In genomic region chr1:75203415-75204277, GRCh38 we compare ENCODE assay signal across 8 cellular contexts.
DNase-seq lines count a peak whose midpoint lies in the region; ATAC-seq and TF ChIP-seq lines count a peak whose summit lies in the region.

No MANE protein-coding gene starts in this region.

- H4K20me1 ChIP-seq in DND-41 (ENCODE audit: insufficient read depth, low read length), result no peaks in the 10 kb centered on the region

- H3K4me3 ChIP-seq in DND-41 (ENCODE audit: low read depth in 1 of 2, low read length in 2 of 2), result no peak overlapping the region

- H2AFZ ChIP-seq in DND-41 (ENCODE audit: low read depth, low read length), result no peak overlapping the region; the same call in 1 of the 2 replicates

- TF ChIP-seq CTCF in DND-41 (IDR thresholded peaks at IDR 0.05; ENCODE audit: borderline replicate concordance, extremely low read depth, low read length, poor library complexity, severe bottlenecking), result peak; percentile 79
- TF ChIP-seq CTCF in mesothelial cell of epicardium (IDR thresholded peaks at IDR 0.05; ENCODE audit: unreplicated experiment), result peak; percentile 53

- no peaks in the 10 kb centered on the region for H3K9me3 ChIP-seq in DND-41 (ENCODE audit: insufficient read depth, low read length, severe bottlenecking)

- no peaks in the 10 kb centered on the region for H3K4me1 ChIP-seq in DND-41 (ENCODE audit: insufficient read depth, low read length)

- DNase-seq in DND-41, result peak; percentile 5
- DNase-seq in NCI-H748 treated with DMSO at 0.1 percent for 48 hours (lab: John Stamatoyannopoulos, UW), result peak; percentile 49
- peak; percentile 65 for DNase-seq in dermis blood vessel endothelial cell
- no peak for DNase-seq in mesothelial cell of epicardium (ENCODE audit: low spot score in 2 of 2, unreplicated experiment in 2 of 2)
- DNase-seq in stimulated activated CD4-positive, alpha-beta T cell treated with anti-CD3 and anti-CD28 coated beads, Interleukin-4, amount 100 ng/mL, for 24 hours, result no peak
- DNase-seq in activated T-cell treated with anti-CD3 and anti-CD28 coated beads, Interleukin-2, amount 50 U/mL, for 24 hours, result no peak

- no peak overlapping the region for H3K27ac ChIP-seq in DND-41 (ENCODE audit: low read length)

- ATAC-seq in DND-41 (ENCODE audit: insufficient read depth, low read depth) (peak; percentile 76), GM19397 (IDR thresholded peaks at IDR 0.05; ENCODE audit: unreplicated experiment) (peak; percentile 78), HG03439 (IDR thresholded peaks at IDR 0.05; ENCODE audit: unreplicated experiment) (peak; percentile 89)

- no peak overlapping the region for H3K4me2 ChIP-seq in DND-41 (ENCODE audit: insufficient read depth, low read length)

- no peaks in the 10 kb centered on the region for H3K27me3 ChIP-seq in DND-41 (ENCODE audit: insufficient read depth, low read length, poor library complexity)

- H3K4me3 Mint-ChIP-seq in mesothelial cell of epicardium, result no peak overlapping the region
- H3K4me3 Mint-ChIP-seq in activated T-cell treated with anti-CD3 and anti-CD28 coated beads, Interleukin-2, amount 50 U/mL, for 24 hours, result no peak overlapping the region

- H3K4me1 Mint-ChIP-seq in mesothelial cell of epicardium, result no peaks in the 10 kb centered on the region
- no peaks in the 10 kb centered on the region for H3K4me1 Mint-ChIP-seq in activated T-cell treated with anti-CD3 and anti-CD28 coated beads, Interleukin-2, amount 50 U/mL, for 24 hours (ENCODE audit: low read depth)

- no peaks in the 10 kb centered on the region for H3K36me3 ChIP-seq in DND-41 (ENCODE audit: insufficient read depth, low read length)

- H3K27me3 Mint-ChIP-seq in mesothelial cell of epicardium (ENCODE audit: low read depth), result peaks cover 28% of the 10 kb centered on the region
- H3K27me3 Mint-ChIP-seq in activated T-cell treated with anti-CD3 and anti-CD28 coated beads, Interleukin-2, amount 50 U/mL, for 24 hours, result no peaks in the 10 kb centered on the region

- no peaks in the 10 kb centered on the region for H3K79me2 ChIP-seq in DND-41 (ENCODE audit: insufficient read depth, low read length)

- H3K27ac Mint-ChIP-seq in mesothelial cell of epicardium, result no peak overlapping the region
- no peak overlapping the region for H3K27ac Mint-ChIP-seq in activated T-cell treated with anti-CD3 and anti-CD28 coated beads, Interleukin-2, amount 50 U/mL, for 24 hours

- H3K36me3 Mint-ChIP-seq in mesothelial cell of epicardium, result no peaks in the 10 kb centered on the region
- H3K36me3 Mint-ChIP-seq in activated T-cell treated with anti-CD3 and anti-CD28 coated beads, Interleukin-2, amount 50 U/mL, for 24 hours (ENCODE audit: low read depth), result no peaks in the 10 kb centered on the region

- no peak overlapping the region for H3K9ac ChIP-seq in DND-41 (ENCODE audit: low read depth, low read length)

- no peaks in the 10 kb centered on the region for H3K9me3 Mint-ChIP-seq in mesothelial cell of epicardium
- H3K9me3 Mint-ChIP-seq in activated T-cell treated with anti-CD3 and anti-CD28 coated beads, Interleukin-2, amount 50 U/mL, for 24 hours, result no peaks in the 10 kb centered on the region

Comparison
In these comparisons a context has a peak if more than half of its experiments do, and no peak if none do; other contexts are left out.
1. DNase-seq: peak in DND-41 (single experiment), NCI-H748 treated with DMSO at 0.1 percent for 48 hours (single experiment) and dermis blood vessel endothelial cell (single experiment); none in mesothelial cell of epicardium (0 of 2), stimulated activated CD4-positive, alpha-beta T cell treated with anti-CD3 and anti-CD28 coated beads, Interleukin-4, amount 100 ng/mL, for 24 hours (single experiment) and activated T-cell treated with anti-CD3 and anti-CD28 coated beads, Interleukin-2, amount 50 U/mL, for 24 hours (single experiment).
2. Peak in every context shown above with its lines, with median percentiles within 50 percentile points of each other: ATAC-seq.